In genomic region chr13:31824705-31825512, GRCh38 we compare ENCODE assay signal across 8 cellular contexts.
DNase-seq lines count a peak whose midpoint lies in the region; ATAC-seq, FAIRE-seq and TF ChIP-seq lines count a peak whose summit lies in the region.

No MANE protein-coding gene starts in this region.

- H3K36me3 ChIP-seq in heart right ventricle (no peaks in the 10 kb centered on the region), WERI-Rb-1 (no peaks in the 10 kb centered on the region)

- intact Hi-C loops in heart right ventricle (cut with DNase I): loop anchor here in 9 of 10 donors (2.0 to 10.0 kb wide), 5 partner anchors 200 to 760 kb away; partner anchors contain the start of genes BRCA2 (in 5 of the 9), ZAR1L (in 5 of the 9) and PDS5B (in 1 of the 9)

- peaks cover 0 to 17% (median 0%) of the 10 kb centered on the region in 9 donors for H3K4me1 ChIP-seq in heart right ventricle

- WGBS in heart right ventricle, 2 donors: 84 to 92% methylated on average over 3 of the region's 3 CpGs

- H3K9me3 ChIP-seq in heart right ventricle (no peaks in the 10 kb centered on the region), WERI-Rb-1 (ENCODE audit: severe bottlenecking) (no peaks in the 10 kb centered on the region)

- peak; percentile 60 to 79 (median 70) for ATAC-seq in heart right ventricle
- ATAC-seq in GM21528 (IDR thresholded peaks at IDR 0.05; ENCODE audit: low FRiP score, unreplicated experiment): no peak
- no peak for ATAC-seq in GM21717 (IDR thresholded peaks at IDR 0.05; ENCODE audit: unreplicated experiment)

- H3K27ac ChIP-seq in heart right ventricle (no peak overlapping the region), WERI-Rb-1 (no peak overlapping the region)

- FAIRE-seq in HTR-8/SVneo (lab: Jason Lieb, UNC): no peak

- no peak overlapping the region for H3K4me3 ChIP-seq in heart right ventricle
- H3K4me3 ChIP-seq in WERI-Rb-1 (ENCODE audit: low read depth, low read length): no peak overlapping the region

- H3K27me3 ChIP-seq in heart right ventricle (no peaks in the 10 kb centered on the region), WERI-Rb-1 (ENCODE audit: insufficient read depth, low read depth, severe bottlenecking) (no peaks in the 10 kb centered on the region)

- TF ChIP-seq CTCF in GM20000 (IDR thresholded peaks at IDR 0.05; ENCODE audit: extremely low read depth, missing control alignments): no peak
- peak in 7 of 9 donors; percentile 37 to 69 (median 58) for TF ChIP-seq CTCF in heart right ventricle (IDR thresholded peaks at IDR 0.05)
- TF ChIP-seq CTCF in WERI-Rb-1 (IDR thresholded peaks at IDR 0.05; ENCODE audit: low read depth, low read length): no peak

- DNase-seq in AG20443 (ENCODE audit: low spot score) (peak; percentile 36), GM20000 (ENCODE audit: low spot score) (peak; percentile 18), RPMI7951 (ENCODE audit: low read depth) (peak; percentile 53), heart right ventricle (peak in 1 of 2 donors; percentile 37), WERI-Rb-1 (no peak), HTR-8/SVneo (ENCODE audit: insufficient read length, low spot score) (no peak)

Comparison
In these comparisons a context has a peak if more than half of its experiments do, and no peak if none do; other contexts are left out.
1. DNase-seq: peak in AG20443 (single experiment), GM20000 (single experiment) and RPMI7951 (single experiment); none in WERI-Rb-1 (single experiment) and HTR-8/SVneo (single experiment).
2. CTCF ChIP-seq: peak in heart right ventricle (7 of 9); none in GM20000 (single experiment) and WERI-Rb-1 (single experiment).
3. ATAC-seq: peak in heart right ventricle (8 of 8); none in GM21528 (single experiment) and GM21717 (single experiment).